1 cellular context compared by ENCODE assay signal in the genomic region with DNA sequence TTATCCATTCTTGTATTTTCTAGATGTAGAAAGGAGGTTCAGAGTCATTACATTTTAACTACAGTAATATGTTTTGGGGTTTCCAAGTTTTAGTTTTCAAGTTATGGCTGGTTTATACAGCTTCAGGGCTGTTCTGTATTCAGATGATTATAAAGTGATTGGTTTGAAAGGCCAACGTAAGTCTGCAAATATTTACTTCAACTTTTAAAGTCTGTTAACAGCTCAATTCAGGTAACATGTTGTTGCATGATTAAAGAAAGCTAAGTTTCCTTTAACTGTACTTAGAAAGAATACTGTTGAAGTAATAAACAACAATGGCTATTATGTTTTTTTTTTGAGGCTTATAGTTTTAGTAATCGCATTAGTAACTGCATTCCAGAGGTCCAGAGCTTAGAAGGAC.
TF ChIP-seq lines count a peak whose summit lies in the region.

No MANE protein-coding gene starts in this region.

TF ChIP-seq in HepG2, 621 proteins besides CTCF, POLR2A, EP300 and RAD21:
- TF ChIP-seq, protein P1, sequence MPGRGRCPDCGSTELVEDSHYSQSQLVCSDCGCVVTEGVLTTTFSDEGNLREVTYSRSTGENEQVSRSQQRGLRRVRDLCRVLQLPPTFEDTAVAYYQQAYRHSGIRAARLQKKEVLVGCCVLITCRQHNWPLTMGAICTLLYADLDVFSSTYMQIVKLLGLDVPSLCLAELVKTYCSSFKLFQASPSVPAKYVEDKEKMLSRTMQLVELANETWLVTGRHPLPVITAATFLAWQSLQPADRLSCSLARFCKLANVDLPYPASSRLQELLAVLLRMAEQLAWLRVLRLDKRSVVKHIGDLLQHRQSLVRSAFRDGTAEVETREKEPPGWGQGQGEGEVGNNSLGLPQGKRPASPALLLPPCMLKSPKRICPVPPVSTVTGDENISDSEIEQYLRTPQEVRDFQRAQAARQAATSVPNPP (CRISPR knock-in tag; IDR thresholded peaks at IDR 0.05) = no peak
- TF ChIP-seq MTA1 (CRISPR knock-in tag; IDR thresholded peaks at IDR 0.05; ENCODE audit: borderline replicate concordance) (no peak), SRSF1 (optimal IDR thresholded peaks at IDR 0.05; ENCODE audit: low read depth, low read length) (no peak), ZNF3 (CRISPR knock-in tag; IDR thresholded peaks at IDR 0.05) (no peak), ZFP82 (CRISPR knock-in tag; IDR thresholded peaks at IDR 0.05; ENCODE audit: borderline replicate concordance) (no peak), IKZF1 (IDR thresholded peaks at IDR 0.05) (no peak), TARDBP (CRISPR knock-in tag; IDR thresholded peaks at IDR 0.05) (no peak), SNAPC2 (CRISPR knock-in tag; IDR thresholded peaks at IDR 0.05) (no peak), HDAC2 (CRISPR knock-in tag; IDR thresholded peaks at IDR 0.05) (no peak), ZNF451 (CRISPR knock-in tag; IDR thresholded peaks at IDR 0.05) (no peak), TRAFD1 (CRISPR knock-in tag; IDR thresholded peaks at IDR 0.05; ENCODE audit: borderline replicate concordance) (no peak), SIN3A (IDR thresholded peaks at IDR 0.05; ENCODE audit: borderline replicate concordance, low read depth, low read length) (no peak), ZKSCAN5 (CRISPR knock-in tag; IDR thresholded peaks at IDR 0.05) (no peak), ZFAT (CRISPR knock-in tag; conservative IDR thresholded peaks at IDR 0.05) (no peak), SSRP1 (CRISPR knock-in tag; IDR thresholded peaks at IDR 0.05) (no peak)
